ENCODE assay signal across 8 cellular contexts in genomic region chr22:44025171-44026065, GRCh38. TPM values are rescaled to one million over a fixed set of nuclear protein-coding genes. Genes with fewer than 3 reads are reported as not detected.
A peak's percentile ranks its signal among the peaks of the same experiment; 100 is the strongest.
DNase-seq lines count a peak whose midpoint lies in the region; ATAC-seq, FAIRE-seq and TF ChIP-seq lines count a peak whose summit lies in the region.

No MANE protein-coding gene starts in this region.

- WGBS in adrenal gland, 4 donors = 78 to 87% (median 84%) methylated on average over 25 to 26 of the region's 26 CpGs
- WGBS in aorta, 2 donors = 96% methylated on average over 26 of the region's 26 CpGs

- H3K9me3 ChIP-seq in adrenal gland (replicated peaks in 1 of 3) (no peaks in the 10 kb centered on the region), aorta (ENCODE audit: control insufficient read depth, low read length) (no peaks in the 10 kb centered on the region)

- peaks cover 11 to 29% of the 10 kb centered on the region in 2 donors for H3K4me1 ChIP-seq in adrenal gland (replicated peaks in 1 of 2)
- no peaks in the 10 kb centered on the region for H3K4me1 ChIP-seq in aorta (ENCODE audit: control insufficient read depth in 1 of 2, insufficient read depth in 2 of 2, low read length in 2 of 2)

- DNase-seq in GM12892 (ENCODE audit: insufficient read length) (peak; percentile 66), Kasumi-1 (lab: John Stamatoyannopoulos, UW) (peak; percentile 56 to 67), adrenal gland (peak in 6 of 7 donors; percentile 29 to 62 (median 44)), medulla oblongata (ENCODE audit: extremely low spot score) (peak; percentile 60), aorta (peak; percentile 68 to 72), DMS 273 (lab: John Stamatoyannopoulos, UW; ENCODE audit: unreplicated experiment) (no peak), NCI-H446 treated with DMSO at 0.1 percent for 48 hours (lab: John Stamatoyannopoulos, UW) (no peak)

- ATAC-seq in GM21619 (IDR thresholded peaks at IDR 0.05; ENCODE audit: unreplicated experiment) (peak; percentile 45), aorta (ENCODE audit: low FRiP score) (peak; percentile 24)

- intact Hi-C loops in adrenal gland (cut with DNase I) = no loop called here
- intact Hi-C loops in aorta (cut with DNase I) = no loop called here

- H3K36me3 ChIP-seq in adrenal gland (replicated peaks in 1 of 2) = no peaks in the 10 kb centered on the region
- H3K36me3 ChIP-seq in aorta (ENCODE audit: control insufficient read depth in 1 of 2, insufficient read depth in 2 of 2, low read length in 1 of 2) = no peaks in the 10 kb centered on the region

- peak overlapping the region in 1 of 4 donors; percentile 91 for H3K4me3 ChIP-seq in adrenal gland
- H3K4me3 ChIP-seq in aorta (ENCODE audit: low read length in 2 of 2) = no peak overlapping the region

- TF ChIP-seq CTCF in adrenal gland (IDR thresholded peaks at IDR 0.05) = no peak

- peak; percentile 100 for FAIRE-seq in GM12892 (lab: Jason Lieb, UNC)

- H3K27ac ChIP-seq in adrenal gland = peak overlapping the region in 4 of 5 donors; percentile 75 to 96 (median 86)
- no peak overlapping the region for H3K27ac ChIP-seq in aorta (ENCODE audit: low read depth in 1 of 2, low read length in 2 of 2)

- H3K27me3 ChIP-seq in adrenal gland = no peaks in the 10 kb centered on the region
- no peaks in the 10 kb centered on the region for H3K27me3 ChIP-seq in aorta (ENCODE audit: control insufficient read depth in 1 of 2, insufficient read depth in 2 of 2, low read length in 1 of 2)

- peak; percentile 88 for TF ChIP-seq POLR2A in GM12892 (IDR thresholded peaks at IDR 0.05; ENCODE audit: low read depth, low read length)
- TF ChIP-seq POLR2A in adrenal gland (IDR thresholded peaks at IDR 0.05) = no peak

RNA-seq across cellular contexts. Expression of gene PARVB, which starts 1.3 kb away (rescaled TPM):
- polyA plus RNA-seq in GM12892 (2012; ENCODE audit: missing spikeins) = 145 TPM
- total RNA-seq in adrenal gland (10 to 100 TPM; 17.1 to 77.6 (median 58.5) TPM), aorta (10 to 100 TPM; 28.3 to 34.6 TPM)
- polyA plus RNA-seq in adrenal gland (10 to 100 TPM; 16.9 to 42.5 (median 23.8) TPM), aorta (10 to 100 TPM in 1 of 2 donors, 1 to 10 TPM in 1; 7.9 to 12.1 TPM)

Comparison
In these comparisons a context has a peak if more than half of its experiments do, and no peak if none do; other contexts are left out.
1. DNase-seq: peak in GM12892 (single experiment), Kasumi-1 (2 of 2), adrenal gland (6 of 7), medulla oblongata (single experiment) and aorta (2 of 2); none in DMS 273 (single experiment) and NCI-H446 treated with DMSO at 0.1 percent for 48 hours (single experiment).
2. H3K27ac ChIP-seq: peak in adrenal gland (4 of 5); none in aorta (0 of 2).